Comparison of ENCODE assay signal across 8 cellular contexts in genomic region chr1:32464716-32465540, GRCh38. TPM values are rescaled to one million over a fixed set of nuclear protein-coding genes. Genes with fewer than 3 reads are reported as not detected.
DNase-seq lines count a peak whose midpoint lies in the region; ATAC-seq and TF ChIP-seq lines count a peak whose summit lies in the region.

TSS of gene ZBTB8B (plus strand) at chr1:32465072. CDS start at chr1:32470625, 5,553 bp downstream.

- H3K9me3 Mint-ChIP-seq in T-helper 2 cell treated with Interferon-gamma antibody and Interleukin-4, amounts not matched to agents 5 μg/mL and 100 μg/mL, for 36 hours = no peaks in the 10 kb centered on the region

- H3K27me3 ChIP-seq in BJ (ENCODE audit: control insufficient read depth, insufficient read depth, low read length) (peaks cover 28% of the 10 kb centered on the region), skeletal muscle satellite cell (ENCODE audit: control insufficient read depth, insufficient read depth, low read length) (peaks cover 49% of the 10 kb centered on the region)

- peaks cover 11% of the 10 kb centered on the region for H3K4me1 ChIP-seq in skeletal muscle satellite cell (ENCODE audit: control insufficient read depth, insufficient read depth, low read length)

- no peak for ATAC-seq in HG02840 (IDR thresholded peaks at IDR 0.05; ENCODE audit: low FRiP score, unreplicated experiment)

- H3K9ac ChIP-seq in skeletal muscle satellite cell (ENCODE audit: low read depth, low read length) = no peak within 1 kb of the TSS

- DNase-seq in BJ (ENCODE audit: low read depth) (no peak), LoVo (ENCODE audit: low spot score) (peak; percentile 45), cerebellar nuclear complex (lab: John Stamatoyannopoulos, UW) (peak; percentile 86 to 99), inferior parietal cortex (ENCODE audit: extremely low spot score) (peak; percentile 81), NCI-H146 treated with DMSO at 0.1 percent for 48 hours (lab: John Stamatoyannopoulos, UW; ENCODE audit: unreplicated experiment) (no peak)
- no peak for DNase-seq in T-helper 2 cell treated with Interferon-gamma antibody and Interleukin-4, amounts not matched to agents 5 μg/mL and 100 μg/mL, for 36 hours (ENCODE audit: low spot score)

- peaks cover 1% of the 10 kb centered on the region for H3K36me3 Mint-ChIP-seq in T-helper 2 cell treated with Interferon-gamma antibody and Interleukin-4, amounts not matched to agents 5 μg/mL and 100 μg/mL, for 36 hours (ENCODE audit: low read depth)

- H3K4me2 ChIP-seq in skeletal muscle satellite cell (ENCODE audit: low read length) = peak within 1 kb of the TSS; percentile 90

- H3K4me3 Mint-ChIP-seq in T-helper 2 cell treated with Interferon-gamma antibody and Interleukin-4, amounts not matched to agents 5 μg/mL and 100 μg/mL, for 36 hours = peak within 1 kb of the TSS; percentile 76

- H3K27ac Mint-ChIP-seq in T-helper 2 cell treated with Interferon-gamma antibody and Interleukin-4, amounts not matched to agents 5 μg/mL and 100 μg/mL, for 36 hours = no peak within 1 kb of the TSS

- H3K36me3 ChIP-seq in BJ (ENCODE audit: control insufficient read depth, insufficient read depth, low read length) = no peaks in the 10 kb centered on the region
- H3K36me3 ChIP-seq in skeletal muscle satellite cell (ENCODE audit: insufficient read depth, low read length) = no peaks in the 10 kb centered on the region

- H3K27me3 Mint-ChIP-seq in T-helper 2 cell treated with Interferon-gamma antibody and Interleukin-4, amounts not matched to agents 5 μg/mL and 100 μg/mL, for 36 hours (ENCODE audit: low read depth) = peaks cover 37% of the 10 kb centered on the region

- H3K9me3 ChIP-seq in skeletal muscle satellite cell (replicated peaks; ENCODE audit: low read length) = no peaks in the 10 kb centered on the region

- CTCF ChIA-PET in BJ (lab: Yijun Ruan, JAX) = interaction anchor here (0.7 to 1.2 kb wide), 3 partner anchors 35 to 428 kb away, joined by 3 to 4 read pairs (median 4); no protein-coding TSS in a partner anchor

- peaks cover 11% of the 10 kb centered on the region for H3K4me1 Mint-ChIP-seq in T-helper 2 cell treated with Interferon-gamma antibody and Interleukin-4, amounts not matched to agents 5 μg/mL and 100 μg/mL, for 36 hours (ENCODE audit: low read depth)

- no peak for TF ChIP-seq CTCF in BJ (IDR thresholded peaks at IDR 0.05; ENCODE audit: insufficient read depth, low read depth, low read length)

- POLR2A ChIA-PET in BJ (lab: Charles Lee) = no interaction called here

- peak within 1 kb of the TSS; percentile 22 for H3K4me3 ChIP-seq in BJ (ENCODE audit: low read depth, low read length)
- H3K4me3 ChIP-seq in skeletal muscle satellite cell (ENCODE audit: low read length) = peak within 1 kb of the TSS; percentile 71

RNA-seq across cellular contexts. Expression of gene ZBTB8B, which starts in this region (rescaled TPM):
- not detected in 2 replicates for polyA plus RNA-seq in BJ (2011; rRNA removed)
- not detected in 2 replicates for polyA minus RNA-seq in BJ (2011; rRNA and poly(A)+ RNA removed)
- total RNA-seq in skeletal muscle satellite cell (2012; rRNA removed) = not detected in 2 replicates

Comparison
In these comparisons a context has a peak if more than half of its experiments do, and no peak if none do; other contexts are left out.
1. DNase-seq: peak in LoVo (single experiment), cerebellar nuclear complex (2 of 2) and inferior parietal cortex (single experiment); none in BJ (single experiment), T-helper 2 cell treated with Interferon-gamma antibody and Interleukin-4, amounts not matched to agents 5 μg/mL and 100 μg/mL, for 36 hours (single experiment) and NCI-H146 treated with DMSO at 0.1 percent for 48 hours (single experiment).